ENCODE assay signal across 22 cellular contexts in genomic region chrX:6693051-6693450, GRCh38.
"Had no signal": no experiment of that assay in that cellular context is flagged by ENCODE, and none has a peak within 500 bp of the region (broad histone marks: within the 10 kb centered on the region; RNA-seq: fewer than 3 reads in every experiment).

No MANE protein-coding gene starts in this region.

- H3K27me3 Mint-ChIP-seq: activated CD4-positive, alpha-beta T cell treated with anti-CD3 and anti-CD28 coated beads for 36 hours; activated CD8-positive, alpha-beta T cell treated with anti-CD3 and anti-CD28 coated beads for 36 hours; activated naive CD4-positive, alpha-beta T cell treated with anti-CD3 and anti-CD28 coated beads, Interleukin-2, amount 50 U/mL, for 24 hours had no signal

- H3K4me3 Mint-ChIP-seq: activated CD4-positive, alpha-beta T cell treated with anti-CD3 and anti-CD28 coated beads for 36 hours; activated CD8-positive, alpha-beta T cell treated with anti-CD3 and anti-CD28 coated beads for 36 hours; activated naive CD4-positive, alpha-beta T cell treated with anti-CD3 and anti-CD28 coated beads, Interleukin-2, amount 50 U/mL, for 24 hours had no signal

- H3K4me1 Mint-ChIP-seq: activated CD4-positive, alpha-beta T cell treated with anti-CD3 and anti-CD28 coated beads for 36 hours; activated naive CD4-positive, alpha-beta T cell treated with anti-CD3 and anti-CD28 coated beads, Interleukin-2, amount 50 U/mL, for 24 hours had no signal

- ATAC-seq: activated CD4-positive, alpha-beta T cell treated with anti-CD3 and anti-CD28 coated beads for 36 hours; activated CD8-positive, alpha-beta T cell treated with anti-CD3 and anti-CD28 coated beads for 36 hours; body of pancreas; Panc1; Right ventricle myocardium inferior had no signal

- H3K27ac Mint-ChIP-seq: activated CD4-positive, alpha-beta T cell treated with anti-CD3 and anti-CD28 coated beads for 36 hours; activated CD8-positive, alpha-beta T cell treated with anti-CD3 and anti-CD28 coated beads for 36 hours; activated naive CD4-positive, alpha-beta T cell treated with anti-CD3 and anti-CD28 coated beads, Interleukin-2, amount 50 U/mL, for 24 hours had no signal

- H3K4me3 ChIP-seq: ascending aorta, body of pancreas, SJCRH30 had no signal

- DNase-seq: activated CD4-positive, alpha-beta T cell treated with anti-CD3 and anti-CD28 coated beads for 36 hours; activated CD8-positive, alpha-beta memory T cell treated with anti-CD3 and anti-CD28 coated beads, Interleukin-2, amount 50 U/mL, for 48 hours; activated CD8-positive, alpha-beta T cell treated with anti-CD3 and anti-CD28 coated beads for 36 hours; activated T-cell treated with anti-CD3 and anti-CD28 coated beads, Interleukin-2, amount 50 U/mL, for 1 hour; body of pancreas; NCI-H1092; NCI-H1417; NCI-H2029 treated with DMSO at 0.1 percent for 48 hours; NCI-H510A treated with DMSO at 0.1 percent for 48 hours; NCI-H69; NK-92 treated with Interleukin-12 subunit alpha and Interleukin-12 subunit beta, amount 100 ng/mL, for 24 hours; OCI-M1; RPMI8226; SJCRH30; SK-N-SH; T-helper 1 cell had no signal

- H3K36me3 Mint-ChIP-seq: activated naive CD4-positive, alpha-beta T cell treated with anti-CD3 and anti-CD28 coated beads, Interleukin-2, amount 50 U/mL, for 24 hours had no signal

- H3K4me2 ChIP-seq: KMS-11, SK-N-SH had no signal

- H3K27me3 ChIP-seq: ascending aorta, body of pancreas, SJCRH30 had no signal

- H3K4me1 ChIP-seq: ascending aorta, body of pancreas, SJCRH30 had no signal

- H3K9me3 Mint-ChIP-seq: activated CD8-positive, alpha-beta T cell treated with anti-CD3 and anti-CD28 coated beads for 36 hours had no signal

- H3K9me3 ChIP-seq: ascending aorta, body of pancreas, SJCRH30, SK-N-SH had no signal

- H3K9ac ChIP-seq: KMS-11, SK-N-SH had no signal

- H3K36me3 ChIP-seq: ascending aorta, SJCRH30 had no signal

- H3K27ac ChIP-seq: ascending aorta, body of pancreas, KMS-11, SJCRH30, VCaP had no signal
